29 cellular contexts compared by ENCODE assay signal in the genomic region with DNA sequence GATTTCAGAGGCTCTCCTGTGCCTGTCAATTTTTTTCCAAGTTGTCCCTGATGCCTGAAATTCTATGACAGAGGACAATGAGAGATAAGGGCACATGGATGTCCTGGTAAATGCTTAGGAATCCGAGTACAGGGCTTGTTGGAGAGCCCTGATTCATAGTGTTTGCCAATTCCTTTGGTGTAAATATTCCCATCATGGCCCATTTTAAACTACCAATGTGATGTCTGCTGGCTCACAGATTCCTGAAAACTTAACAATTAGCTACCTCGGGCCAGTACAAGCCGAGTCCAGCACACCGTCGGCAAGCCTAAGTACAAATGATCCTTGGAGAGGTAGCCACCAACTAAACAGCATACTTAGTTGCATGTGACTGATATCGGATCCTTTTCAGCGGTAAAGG. TPM values are rescaled to one million over a fixed set of nuclear protein-coding genes. Genes with fewer than 3 reads are reported as not detected.
DNase-seq lines count a peak whose midpoint lies in the region; ATAC-seq, FAIRE-seq and TF ChIP-seq lines count a peak whose summit lies in the region.
"Had no signal": no experiment of that assay in that cellular context is flagged by ENCODE, and none has a peak within 500 bp of the region (broad histone marks: within the 10 kb centered on the region; RNA-seq: fewer than 3 reads in every experiment).

No MANE protein-coding gene starts in this region.

- no peaks in the 10 kb centered on the region for H3K9me3 Mint-ChIP-seq in activated T-cell treated with anti-CD3 and anti-CD28 coated beads, Interleukin-2, amount 50 U/mL, for 24 hours
- no peaks in the 10 kb centered on the region for H3K9me3 Mint-ChIP-seq in activated naive CD8-positive, alpha-beta T cell treated with anti-CD3 and anti-CD28 coated beads for 36 hours
- H3K9me3 Mint-ChIP-seq: activated B cell treated with CpG ODN at 0.5 μM for 24 hours, memory B cell had no signal

- 58 to 75% (median 67%) methylated on average over 7 of the region's 7 CpGs for WGBS in small intestine, 3 donors

- H3K4me2 ChIP-seq in Loucy (ENCODE audit: low read depth, low read length, poor library complexity, severe bottlenecking): peak overlapping the region; percentile 96

- H3K4me3 Mint-ChIP-seq in activated T-cell treated with anti-CD3 and anti-CD28 coated beads, Interleukin-2, amount 50 U/mL, for 24 hours: peak overlapping the region; percentile 87
- peak overlapping the region; percentile 87 for H3K4me3 Mint-ChIP-seq in activated naive CD8-positive, alpha-beta T cell treated with anti-CD3 and anti-CD28 coated beads for 36 hours
- H3K4me3 Mint-ChIP-seq: activated B cell treated with CpG ODN at 0.5 μM for 24 hours, memory B cell, neural crest cell had no signal

- H3K36me3 Mint-ChIP-seq in activated T-cell treated with anti-CD3 and anti-CD28 coated beads, Interleukin-2, amount 50 U/mL, for 24 hours (ENCODE audit: low read depth): peaks cover 83% of the 10 kb centered on the region
- H3K36me3 Mint-ChIP-seq in activated naive CD8-positive, alpha-beta T cell treated with anti-CD3 and anti-CD28 coated beads for 36 hours: peaks cover 80% of the 10 kb centered on the region
- H3K36me3 Mint-ChIP-seq: memory B cell had no signal

- no peaks in the 10 kb centered on the region for H3K27me3 Mint-ChIP-seq in activated T-cell treated with anti-CD3 and anti-CD28 coated beads, Interleukin-2, amount 50 U/mL, for 24 hours
- H3K27me3 Mint-ChIP-seq in activated naive CD8-positive, alpha-beta T cell treated with anti-CD3 and anti-CD28 coated beads for 36 hours: no peaks in the 10 kb centered on the region
- H3K27me3 Mint-ChIP-seq: activated B cell treated with CpG ODN at 0.5 μM for 24 hours had no signal

- TF ChIP-seq CTCF in Loucy (conservative IDR thresholded peaks at IDR 0.05; ENCODE audit: low read length): no peak

- no peak for FAIRE-seq in small intestine (lab: Jason Lieb, UNC)
- FAIRE-seq: GM12878, GM19239, H1, keratinocyte had no signal

- no peaks in the 10 kb centered on the region for H3K9me2 ChIP-seq in Loucy (replicated peaks; ENCODE audit: low read depth, low read length)

- peak overlapping the region; percentile 93 for H3K27ac Mint-ChIP-seq in activated T-cell treated with anti-CD3 and anti-CD28 coated beads, Interleukin-2, amount 50 U/mL, for 24 hours
- H3K27ac Mint-ChIP-seq in activated naive CD8-positive, alpha-beta T cell treated with anti-CD3 and anti-CD28 coated beads for 36 hours: peak overlapping the region; percentile 93
- H3K27ac Mint-ChIP-seq: activated B cell treated with CpG ODN at 0.5 μM for 24 hours, memory B cell had no signal

- H3K27ac ChIP-seq in small intestine (ENCODE audit: low read depth in 1 of 2, low read length in 1 of 2): no peak overlapping the region
- H3K27ac ChIP-seq: dorsolateral prefrontal cortex, prostate gland, thoracic aorta had no signal

- peak; percentile 58 for DNase-seq in activated T-cell treated with anti-CD3 and anti-CD28 coated beads, Interleukin-2, amount 50 U/mL, for 24 hours
- no peak for DNase-seq in activated T-cell treated with anti-CD3 and anti-CD28 coated beads, Interleukin-2, amount 50 U/mL, for 1 hour
- DNase-seq in activated naive CD8-positive, alpha-beta T cell treated with anti-CD3 and anti-CD28 coated beads for 36 hours: no peak
- no peak for DNase-seq in small intestine
- DNase-seq in NK-92 treated with Interleukin-12 subunit alpha and Interleukin-12 subunit beta, amount 100 ng/mL, for 24 hours (lab: John Stamatoyannopoulos, UW): no peak
- DNase-seq in stimulated activated CD4-positive, alpha-beta T cell treated with anti-CD3 and anti-CD28 coated beads, Interleukin-15, amount 100 ng/mL, for 24 hours: no peak
- DNase-seq: ACHN, activated B cell treated with CpG ODN at 0.5 μM for 24 hours, amniotic stem cell, C1 segment of cervical spinal cord, dorsolateral prefrontal cortex, foreskin melanocyte, hypothalamus, NCI-H1436, OCI-M1, SHP77 had no signal

- H3K4me3 ChIP-seq in Loucy (ENCODE audit: low read length, poor library complexity, severe bottlenecking) (peak overlapping the region; percentile 78), small intestine (ENCODE audit: low read depth in 1 of 2, low read length in 2 of 2) (peak overlapping the region; percentile 13 to 35)
- H3K4me3 ChIP-seq: dorsolateral prefrontal cortex, GM12878, prostate gland, thoracic aorta had no signal

- H4K20me1 ChIP-seq in Loucy (ENCODE audit: insufficient read depth, low read length, poor library complexity, severe bottlenecking): peaks cover 45% of the 10 kb centered on the region

- peaks cover 50% of the 10 kb centered on the region for H3K4me1 ChIP-seq in Loucy (ENCODE audit: insufficient read depth, low read length, poor library complexity, severe bottlenecking)
- no peaks in the 10 kb centered on the region for H3K4me1 ChIP-seq in small intestine (ENCODE audit: control insufficient read depth in 2 of 2, insufficient read depth in 1 of 2, low read depth in 1 of 2, low read length in 1 of 2)
- H3K4me1 ChIP-seq: prostate gland had no signal

- ATAC-seq in HG03159 (IDR thresholded peaks at IDR 0.05; ENCODE audit: unreplicated experiment): no peak
- ATAC-seq: GM12878 had no signal

- H3K27me3 ChIP-seq in Loucy (ENCODE audit: insufficient read depth, low read length, poor library complexity, severe bottlenecking) (no peaks in the 10 kb centered on the region), small intestine (ENCODE audit: control insufficient read depth in 2 of 2, insufficient read depth in 2 of 2, low read length in 2 of 2) (peaks cover 0 to 2% of the 10 kb centered on the region in 2 donors)

- H3K9ac ChIP-seq in Loucy (ENCODE audit: low read depth, low read length, poor library complexity, severe bottlenecking): peak overlapping the region; percentile 90

- H3K36me3 ChIP-seq in Loucy (ENCODE audit: insufficient read depth, low read length) (peaks cover 5% of the 10 kb centered on the region; the same call in 1 of the 2 replicates), small intestine (ENCODE audit: control insufficient read depth in 2 of 2, insufficient read depth in 2 of 2, low read length in 2 of 2) (no peaks in the 10 kb centered on the region)
- H3K36me3 ChIP-seq: prostate gland, thoracic aorta had no signal

- peaks cover 54% of the 10 kb centered on the region for H3K4me1 Mint-ChIP-seq in activated T-cell treated with anti-CD3 and anti-CD28 coated beads, Interleukin-2, amount 50 U/mL, for 24 hours (ENCODE audit: low read depth)
- peaks cover 47% of the 10 kb centered on the region for H3K4me1 Mint-ChIP-seq in activated naive CD8-positive, alpha-beta T cell treated with anti-CD3 and anti-CD28 coated beads for 36 hours
- H3K4me1 Mint-ChIP-seq: activated B cell treated with CpG ODN at 0.5 μM for 24 hours, memory B cell, neural crest cell had no signal

- H3K9me3 ChIP-seq in Loucy (ENCODE audit: insufficient read depth, low read depth, low read length) (no peaks in the 10 kb centered on the region), small intestine (ENCODE audit: control insufficient read depth, low read depth) (no peaks in the 10 kb centered on the region)
- H3K9me3 ChIP-seq: prostate gland, thoracic aorta had no signal

- H2AFZ ChIP-seq in Loucy (ENCODE audit: low read length): no peak overlapping the region

- peaks cover 84% of the 10 kb centered on the region for H3K79me2 ChIP-seq in Loucy (ENCODE audit: insufficient read depth, low read length)

- peaks cover 4% of the 10 kb centered on the region; the same call in 1 of the 2 replicates for H3F3A ChIP-seq in Loucy (ENCODE audit: low read depth)

RNA-seq across cellular contexts. Expression of a gene that starts 3.5 kb away (rescaled TPM):
- total RNA-seq in activated naive CD8-positive, alpha-beta T cell treated with anti-CD3 and anti-CD28 coated beads for 36 hours: 100 to 1,000 TPM; 200 to 204 TPM
- 1 to 10 TPM in 2 of 3 donors, under 1 TPM in 1; 0.67 to 2.7 (median 1.7) TPM for polyA plus RNA-seq in small intestine
- total RNA-seq: epithelial cell of proximal tubule, H1, neural crest cell had no signal
- polyA plus RNA-seq: keratinocyte had no signal

RNA-seq across cellular contexts. Expression of a gene that starts 18.1 kb away (rescaled TPM):
- under 1 TPM; 0.46 to 0.47 TPM for total RNA-seq in activated naive CD8-positive, alpha-beta T cell treated with anti-CD3 and anti-CD28 coated beads for 36 hours
- polyA plus RNA-seq in small intestine: not detected
- total RNA-seq: activated B cell treated with CpG ODN at 0.5 μM for 24 hours; dorsolateral prefrontal cortex; epithelial cell of proximal tubule; GM12878; H1; neural crest cell; skeletal muscle tissue; T-helper 2 cell treated with Interferon-gamma antibody and Interleukin-4, amounts not matched to agents 100 ng/mL and 5 ng/mL, for 36 hours; thoracic aorta had no signal
- polyA plus RNA-seq: H1, keratinocyte had no signal

RNA-seq across cellular contexts. Expression of a gene that starts 41.5 kb away (rescaled TPM):
- total RNA-seq in activated naive CD8-positive, alpha-beta T cell treated with anti-CD3 and anti-CD28 coated beads for 36 hours: 10 to 100 TPM; 14.2 to 15.4 TPM
- polyA plus RNA-seq in small intestine: 10 to 100 TPM in 2 of 3 donors, 1 to 10 TPM in 1; 7.8 to 12.7 (median 11.9) TPM
